ENCODE assay signal across 9 cellular contexts in genomic region chr6:46376562-46376969, GRCh38.
A peak's percentile ranks its signal among the peaks of the same experiment; 100 is the strongest.
DNase-seq lines count a peak whose midpoint lies in the region; ATAC-seq and TF ChIP-seq lines count a peak whose summit lies in the region.
"Had no signal": no experiment of that assay in that cellular context is flagged by ENCODE, and none has a peak within 500 bp of the region (broad histone marks: within the 10 kb centered on the region; RNA-seq: fewer than 3 reads in every experiment).

No MANE protein-coding gene starts in this region.

- H3K4me1 ChIP-seq in thyroid gland, result peaks cover 27 to 46% of the 10 kb centered on the region in 2 donors

- TF ChIP-seq CTCF in GM13977 (IDR thresholded peaks at IDR 0.05; ENCODE audit: extremely low read depth, insufficient read depth, missing control alignments) (no peak), thyroid gland (IDR thresholded peaks at IDR 0.05) (no peak)

- intact Hi-C loops in thyroid gland (cut with DNase I), result no loop called here

- H3K27me3 ChIP-seq in thyroid gland, result no peaks in the 10 kb centered on the region

- H3K9me3 Mint-ChIP-seq in central memory CD8-positive, alpha-beta T cell, result no peaks in the 10 kb centered on the region

- 78 to 82% methylated on average over 7 of the region's 7 CpGs for WGBS in thyroid gland, 2 donors

- no peaks in the 10 kb centered on the region for H3K36me3 Mint-ChIP-seq in central memory CD8-positive, alpha-beta T cell (ENCODE audit: insufficient read depth)

- H3K36me3 ChIP-seq in thyroid gland, result no peaks in the 10 kb centered on the region

- peak overlapping the region in 1 of 3 donors; percentile 67 for H3K27ac ChIP-seq in thyroid gland
- H3K27ac ChIP-seq: SK-N-MC had no signal

- H3K4me3 Mint-ChIP-seq in central memory CD8-positive, alpha-beta T cell, result peak overlapping the region; percentile 66

- DNase-seq in GM13977 (ENCODE audit: low spot score) (peak; percentile 46), NCI-H446 treated with DMSO at 0.1 percent for 48 hours (lab: John Stamatoyannopoulos, UW) (no peak), COLO829 (ENCODE audit: low spot score) (no peak), thyroid gland (no peak), epidermal melanocyte (ENCODE audit: insufficient read length, low spot score) (no peak)
- DNase-seq in central memory CD8-positive, alpha-beta T cell (ENCODE audit: low spot score in 2 of 2), result no peak

- peak; percentile 85 for ATAC-seq in GM21515 (IDR thresholded peaks at IDR 0.05; ENCODE audit: unreplicated experiment)
- ATAC-seq in HG03469 (IDR thresholded peaks at IDR 0.05; ENCODE audit: unreplicated experiment), result peak; percentile 73
- ATAC-seq in central memory CD8-positive, alpha-beta T cell (replicated peaks; ENCODE audit: extremely low read depth, poor library complexity, severe bottlenecking), result no peak

- no peaks in the 10 kb centered on the region for H3K27me3 Mint-ChIP-seq in central memory CD8-positive, alpha-beta T cell

- no peak for TF ChIP-seq POLR2A in thyroid gland (IDR thresholded peaks at IDR 0.05)

- peaks cover 18% of the 10 kb centered on the region for H3K4me1 Mint-ChIP-seq in central memory CD8-positive, alpha-beta T cell

- peak overlapping the region; percentile 69 for H3K27ac Mint-ChIP-seq in central memory CD8-positive, alpha-beta T cell (ENCODE audit: low read depth)

- in situ Hi-C loops in GM13977 (cut with MboI; ENCODE audit: low pct_unique_long_range_greater_than_20kb, low sequenced_read_pairs, unreplicated experiment), result no loop called here

- H3K4me3 ChIP-seq in thyroid gland (replicated peaks in 1 of 3), result no peak overlapping the region
- H3K4me3 ChIP-seq: SK-N-MC had no signal

- H3K9me3 ChIP-seq in thyroid gland, result no peaks in the 10 kb centered on the region
